In the genomic region with DNA sequence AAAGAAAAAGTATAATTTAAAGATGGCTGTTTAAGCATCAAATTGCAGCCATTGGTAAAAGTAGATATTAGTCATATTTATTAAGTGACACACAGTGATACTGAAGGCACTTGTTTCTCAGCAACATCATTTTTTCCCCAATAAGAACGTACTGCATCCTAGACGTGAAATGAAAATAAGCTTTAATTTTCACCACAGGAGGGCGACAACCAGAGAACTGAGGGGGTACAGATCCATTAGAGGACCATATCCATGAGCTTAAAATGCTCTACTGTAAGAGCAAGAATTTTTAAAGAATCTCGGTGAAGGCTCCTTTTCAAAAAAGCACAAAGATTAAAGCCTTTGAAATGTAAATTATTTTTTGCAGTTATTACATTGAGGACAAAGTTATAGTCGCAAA, we compare ENCODE assay signal across 13 cellular contexts. TPM values are rescaled to one million over a fixed set of nuclear protein-coding genes. Genes with fewer than 3 reads are reported as not detected.
DNase-seq lines count a peak whose midpoint lies in the region; ATAC-seq and TF ChIP-seq lines count a peak whose summit lies in the region.
"Had no signal": no experiment of that assay in that cellular context is flagged by ENCODE, and none has a peak within 500 bp of the region (broad histone marks: within the 10 kb centered on the region; RNA-seq: fewer than 3 reads in every experiment).

No MANE protein-coding gene starts in this region.

- no peaks in the 10 kb centered on the region for H3K9me3 Mint-ChIP-seq in neural crest cell

- TF ChIP-seq RAD21 in Ishikawa (IDR thresholded peaks at IDR 0.05; ENCODE audit: low read depth), result peak; percentile 27; the same call in 1 of the 2 replicates

- H3K27ac Mint-ChIP-seq in neural crest cell (ENCODE audit: unreplicated experiment), result no peak overlapping the region
- H3K27ac Mint-ChIP-seq: activated CD4-positive, alpha-beta memory T cell treated with anti-CD3 and anti-CD28 coated beads, Interleukin-2, amount 10 ng/mL, durations not matched to agents 7 days and 5 days had no signal

- no peaks in the 10 kb centered on the region for H3K4me1 ChIP-seq in heart left ventricle

- no peak overlapping the region for H3K4me3 ChIP-seq in heart left ventricle

- no peaks in the 10 kb centered on the region for H3K27me3 Mint-ChIP-seq in neural crest cell (ENCODE audit: low read depth)

- TF ChIP-seq EP300 in Ishikawa (IDR thresholded peaks at IDR 0.05; ENCODE audit: borderline replicate concordance), result no peak

- peaks cover 4% of the 10 kb centered on the region for H3K4me1 Mint-ChIP-seq in neural crest cell
- H3K4me1 Mint-ChIP-seq: activated CD4-positive, alpha-beta memory T cell treated with anti-CD3 and anti-CD28 coated beads, Interleukin-2, amount 10 ng/mL, durations not matched to agents 7 days and 5 days had no signal

- H3K4me3 Mint-ChIP-seq in neural crest cell, result no peak overlapping the region
- H3K4me3 Mint-ChIP-seq: activated CD4-positive, alpha-beta memory T cell treated with anti-CD3 and anti-CD28 coated beads, Interleukin-2, amount 10 ng/mL, durations not matched to agents 7 days and 5 days had no signal

- peak; percentile 21 for TF ChIP-seq CTCF in neural crest cell (conservative IDR thresholded peaks at IDR 0.05)
- TF ChIP-seq CTCF in heart left ventricle (IDR thresholded peaks at IDR 0.05), result peak in 3 of 12 donors; percentile 5 to 18 (median 11)

- no peak for TF ChIP-seq POLR2A in heart left ventricle (IDR thresholded peaks at IDR 0.05)

- WGBS in heart left ventricle, 4 donors, result 41 to 56% (median 49%) methylated on average over 5 of the region's 5 CpGs

- intact Hi-C loops in heart left ventricle (cut with DNase I), result no loop called here

- peaks cover 2% of the 10 kb centered on the region for H3K36me3 Mint-ChIP-seq in neural crest cell (ENCODE audit: low read depth)

- no peaks in the 10 kb centered on the region for H3K36me3 ChIP-seq in heart left ventricle

- H3K9me3 ChIP-seq in heart left ventricle, result peaks cover 0 to 3% (median 0%) of the 10 kb centered on the region in 12 donors

- ATAC-seq in heart left ventricle (no peak), HG02870 (IDR thresholded peaks at IDR 0.05; ENCODE audit: unreplicated experiment) (no peak)

- H3K27ac ChIP-seq in heart left ventricle, result no peak overlapping the region

- H3K27me3 ChIP-seq in heart left ventricle, result peaks cover 0 to 7% (median 0%) of the 10 kb centered on the region in 9 donors

- DNase-seq in Daoy (ENCODE audit: low read depth), result peak; percentile 12
- peak; percentile 12 for DNase-seq in cerebellar cortex (ENCODE audit: low spot score)
- DNase-seq in neural crest cell (ENCODE audit: low read depth, low spot score), result no peak
- DNase-seq in heart left ventricle, result no peak
- DNase-seq in NCI-H526 (lab: John Stamatoyannopoulos, UW), result no peak
- DNase-seq in effector CD8-positive, alpha-beta T cell (lab: John Stamatoyannopoulos, UW), result no peak
- DNase-seq: activated CD4-positive, alpha-beta memory T cell treated with anti-CD3 and anti-CD28 coated beads, Interleukin-2, amount 10 ng/mL, durations not matched to agents 7 days and 5 days; erythroblast; NCI-H446 treated with DMSO at 0.1 percent for 48 hours had no signal

TF ChIP-seq in Ishikawa, 13 proteins besides CTCF, POLR2A, EP300 and RAD21:
- no peak for TF ChIP-seq NFIC (IDR thresholded peaks at IDR 0.05)
- no peak for TF ChIP-seq EGR1 (IDR thresholded peaks at IDR 0.05)
- no peak for TF ChIP-seq ZBTB7A (IDR thresholded peaks at IDR 0.05; ENCODE audit: low read depth)
- no peak for TF ChIP-seq REST (IDR thresholded peaks at IDR 0.05; ENCODE audit: low read depth)
- no peak for TF ChIP-seq TCF12 (IDR thresholded peaks at IDR 0.05; ENCODE audit: low read depth)
- TF ChIP-seq FOXM1 (IDR thresholded peaks at IDR 0.05; ENCODE audit: borderline replicate concordance, low read depth), result no peak
- no peak for TF ChIP-seq CREB1 (IDR thresholded peaks at IDR 0.05; ENCODE audit: low read depth)
- TF ChIP-seq TEAD4 (IDR thresholded peaks at IDR 0.05), result no peak
- TF ChIP-seq CEBPB (IDR thresholded peaks at IDR 0.05), result no peak
- no peak for TF ChIP-seq TAF1 (IDR thresholded peaks at IDR 0.05; ENCODE audit: low read depth)
- TF ChIP-seq, protein P1, sequence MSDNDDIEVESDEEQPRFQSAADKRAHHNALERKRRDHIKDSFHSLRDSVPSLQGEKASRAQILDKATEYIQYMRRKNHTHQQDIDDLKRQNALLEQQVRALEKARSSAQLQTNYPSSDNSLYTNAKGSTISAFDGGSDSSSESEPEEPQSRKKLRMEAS (IDR thresholded peaks at IDR 0.05), result no peak
- TF ChIP-seq YY1 (IDR thresholded peaks at IDR 0.05; ENCODE audit: low read depth), result no peak
- TF ChIP-seq USF1 (IDR thresholded peaks at IDR 0.05), result no peak

RNA-seq across cellular contexts. Expression of gene FRG1, which starts 33.4 kb away (rescaled TPM):
- 35.1 and 50.2 TPM in 2 replicates for total RNA-seq in Daoy (2014; rRNA removed; shearing (Covaris generic))
- total RNA-seq in neural crest cell (41.5 and 45.2 TPM in 2 replicates), heart left ventricle (10 to 100 TPM; 26.8 to 43.3 (median 31.7) TPM)
- polyA plus RNA-seq in heart left ventricle, result 10 to 100 TPM; 35.2 to 53.1 TPM

RNA-seq across cellular contexts. Expression of gene FRG2, which starts 53.0 kb away (rescaled TPM):
- 0.11 TPM in 1 of 2 replicates, not detected in the other for total RNA-seq in Daoy (2014; rRNA removed; shearing (Covaris generic))
- not detected in 2 replicates for total RNA-seq in neural crest cell
- not detected for total RNA-seq in heart left ventricle
- not detected for polyA plus RNA-seq in heart left ventricle
- total RNA-seq: activated CD4-positive, alpha-beta memory T cell treated with anti-CD3 and anti-CD28 coated beads, Interleukin-2, amount 10 ng/mL, durations not matched to agents 7 days and 5 days; liver; pulmonary artery endothelial cell had no signal
- polyA plus RNA-seq: liver had no signal

Comparison
In these comparisons a context has a peak if more than half of its experiments do, and no peak if none do; other contexts are left out.
1. DNase-seq: peak in Daoy (single experiment) and cerebellar cortex (single experiment); none in neural crest cell (single experiment), heart left ventricle (0 of 5), NCI-H526 (0 of 2) and effector CD8-positive, alpha-beta T cell (single experiment).